ENCODE assay signal across 8 cellular contexts in genomic region chr13:42992585-42993122, GRCh38. TPM values are rescaled to one million over a fixed set of nuclear protein-coding genes. Genes with fewer than 3 reads are reported as not detected.
DNase-seq lines count a peak whose midpoint lies in the region; ATAC-seq and TF ChIP-seq lines count a peak whose summit lies in the region.

No MANE protein-coding gene starts in this region.

- H3K4me3 ChIP-seq in CD4-positive, CD25-positive, alpha-beta regulatory T cell (ENCODE audit: low read depth, low read length), result peak overlapping the region; percentile 99
- H3K4me3 ChIP-seq in KMS-11 (IDR thresholded peaks at IDR 0.05; ENCODE audit: insufficient read depth, low read depth, low read length) (no peak overlapping the region), muscle layer of colon (ENCODE audit: low read depth in 1 of 2, low read length in 2 of 2) (peak overlapping the region in 1 of 2 donors; percentile 72)

- peak overlapping the region; percentile 77 for H2AFZ ChIP-seq in KMS-11 (ENCODE audit: low read depth)

- no peaks in the 10 kb centered on the region for H4K20me1 ChIP-seq in KMS-11 (ENCODE audit: insufficient read depth)

- TF ChIP-seq CTCF in KMS-11 (conservative IDR thresholded peaks at IDR 0.05; ENCODE audit: low read depth, low read length) (no peak), endothelial cell (IDR thresholded peaks at IDR 0.05; ENCODE audit: unreplicated experiment) (no peak)

- peaks cover 21 to 50% (median 33%) of the 10 kb centered on the region in 4 donors for H3K4me1 Mint-ChIP-seq in CD4-positive, CD25-positive, alpha-beta regulatory T cell
- H3K4me1 Mint-ChIP-seq in endothelial cell (ENCODE audit: unreplicated experiment), result no peaks in the 10 kb centered on the region

- peaks cover 1% of the 10 kb centered on the region for H3K36me3 Mint-ChIP-seq in CD4-positive, CD25-positive, alpha-beta regulatory T cell
- H3K36me3 Mint-ChIP-seq in endothelial cell (ENCODE audit: low read depth, unreplicated experiment), result no peaks in the 10 kb centered on the region

- H3K4me1 ChIP-seq in CD4-positive, CD25-positive, alpha-beta regulatory T cell (ENCODE audit: control insufficient read depth, insufficient read depth, low read length, poor library complexity, severe bottlenecking), result peaks cover 35% of the 10 kb centered on the region
- H3K4me1 ChIP-seq in KMS-11 (ENCODE audit: low read depth, poor library complexity, severe bottlenecking) (peaks cover 33% of the 10 kb centered on the region), muscle layer of colon (ENCODE audit: insufficient read depth, low read length) (peaks cover 17% of the 10 kb centered on the region)

- H3K36me3 ChIP-seq in CD4-positive, CD25-positive, alpha-beta regulatory T cell (ENCODE audit: control insufficient read depth, insufficient read depth, low read length), result no peaks in the 10 kb centered on the region
- no peaks in the 10 kb centered on the region for H3K36me3 ChIP-seq in KMS-11 (ENCODE audit: insufficient read depth)
- no peaks in the 10 kb centered on the region for H3K36me3 ChIP-seq in muscle layer of colon (ENCODE audit: insufficient read depth, low read length)

- no peaks in the 10 kb centered on the region for H3K27me3 ChIP-seq in CD4-positive, CD25-positive, alpha-beta regulatory T cell (ENCODE audit: control insufficient read depth, insufficient read depth, low read length)
- H3K27me3 ChIP-seq in KMS-11 (ENCODE audit: insufficient read depth, low read depth) (no peaks in the 10 kb centered on the region), muscle layer of colon (ENCODE audit: control insufficient read depth in 1 of 2, insufficient read depth in 2 of 2, low read length in 2 of 2) (no peaks in the 10 kb centered on the region)

- peak in 2 of 3 donors; percentile 72 to 78 for DNase-seq in CD4-positive, CD25-positive, alpha-beta regulatory T cell
- peak; percentile 63 for DNase-seq in central memory CD4-positive, alpha-beta T cell
- DNase-seq in HK-2 (ENCODE audit: unreplicated experiment) (no peak), endothelial cell (ENCODE audit: low spot score) (no peak), pons (ENCODE audit: low spot score) (no peak)

- peak overlapping the region; percentile 96 to 97 (median 96) for H3K4me3 Mint-ChIP-seq in CD4-positive, CD25-positive, alpha-beta regulatory T cell
- no peak overlapping the region for H3K4me3 Mint-ChIP-seq in endothelial cell (ENCODE audit: unreplicated experiment)

- H3K9ac ChIP-seq in KMS-11 (peak overlapping the region; percentile 67; the same call in 1 of the 2 replicates), muscle layer of colon (ENCODE audit: low read length) (peak overlapping the region; percentile 41)

- peak overlapping the region; percentile 98 for H3K27ac ChIP-seq in CD4-positive, CD25-positive, alpha-beta regulatory T cell (ENCODE audit: insufficient read depth, low read length, poor library complexity, severe bottlenecking)
- peak overlapping the region; percentile 87 for H3K27ac ChIP-seq in KMS-11
- H3K27ac ChIP-seq in muscle layer of colon (ENCODE audit: low read depth, low read length), result peak overlapping the region; percentile 36

- no peaks in the 10 kb centered on the region for H3K9me3 ChIP-seq in CD4-positive, CD25-positive, alpha-beta regulatory T cell (ENCODE audit: control insufficient read depth in 2 of 2, low read length in 2 of 2)
- H3K9me3 ChIP-seq in muscle layer of colon (ENCODE audit: low read length), result no peaks in the 10 kb centered on the region

- no peaks in the 10 kb centered on the region for H3K27me3 Mint-ChIP-seq in CD4-positive, CD25-positive, alpha-beta regulatory T cell
- H3K27me3 Mint-ChIP-seq in endothelial cell (ENCODE audit: unreplicated experiment), result peaks cover 4% of the 10 kb centered on the region

- H3K9me3 Mint-ChIP-seq in CD4-positive, CD25-positive, alpha-beta regulatory T cell, result no peaks in the 10 kb centered on the region
- no peaks in the 10 kb centered on the region for H3K9me3 Mint-ChIP-seq in endothelial cell (ENCODE audit: unreplicated experiment)

- no peaks in the 10 kb centered on the region for H3K79me2 ChIP-seq in KMS-11 (ENCODE audit: insufficient read depth, low read depth)

- H3K4me2 ChIP-seq in KMS-11, result peak overlapping the region; percentile 87

- peak; percentile 50 to 55 for ATAC-seq in CD4-positive, CD25-positive, alpha-beta regulatory T cell (ENCODE audit: low read depth in 2 of 2)
- peak; percentile 42 for ATAC-seq in GM21423 (IDR thresholded peaks at IDR 0.05; ENCODE audit: unreplicated experiment)

- peak overlapping the region; percentile 97 to 100 (median 99) for H3K27ac Mint-ChIP-seq in CD4-positive, CD25-positive, alpha-beta regulatory T cell
- H3K27ac Mint-ChIP-seq in endothelial cell (ENCODE audit: unreplicated experiment), result no peak overlapping the region

RNA-seq across cellular contexts. Expression of gene EPSTI1, which starts 0.6 kb away (rescaled TPM):
- 81.2 TPM for total RNA-seq in CD4-positive, CD25-positive, alpha-beta regulatory T cell
- polyA plus RNA-seq in CD4-positive, CD25-positive, alpha-beta regulatory T cell, result 10 to 100 TPM; 32.5 to 76.0 (median 50.3) TPM
- total RNA-seq in endothelial cell (ENCODE audit: unreplicated experiment), result 0.77 TPM

RNA-seq across cellular contexts. Expression of gene DNAJC15, which starts 30.7 kb away (rescaled TPM):
- total RNA-seq in CD4-positive, CD25-positive, alpha-beta regulatory T cell, result 12.6 TPM
- polyA plus RNA-seq in CD4-positive, CD25-positive, alpha-beta regulatory T cell, result 10 to 100 TPM; 19.1 to 36.5 (median 28.9) TPM
- 13.9 TPM for total RNA-seq in endothelial cell (ENCODE audit: unreplicated experiment)

Comparison
In these comparisons a context has a peak if more than half of its experiments do, and no peak if none do; other contexts are left out.
1. DNase-seq: peak in CD4-positive, CD25-positive, alpha-beta regulatory T cell (2 of 3) and central memory CD4-positive, alpha-beta T cell (single experiment); none in HK-2 (single experiment), endothelial cell (single experiment) and pons (single experiment).
2. H3K27ac ChIP-seq: peak in every context shown above with its lines; median percentile 98 in CD4-positive, CD25-positive, alpha-beta regulatory T cell; 87 in KMS-11; 36 in muscle layer of colon.
3. RNA of gene EPSTI1, which starts 0.6 kb away (total RNA-seq): 81.2 TPM in CD4-positive, CD25-positive, alpha-beta regulatory T cell (single experiment); 0.77 TPM in endothelial cell (single experiment); every median in the first group is over 10 times any median in the second.